Comparison of ENCODE assay signal across 19 cellular contexts in the genomic region with DNA sequence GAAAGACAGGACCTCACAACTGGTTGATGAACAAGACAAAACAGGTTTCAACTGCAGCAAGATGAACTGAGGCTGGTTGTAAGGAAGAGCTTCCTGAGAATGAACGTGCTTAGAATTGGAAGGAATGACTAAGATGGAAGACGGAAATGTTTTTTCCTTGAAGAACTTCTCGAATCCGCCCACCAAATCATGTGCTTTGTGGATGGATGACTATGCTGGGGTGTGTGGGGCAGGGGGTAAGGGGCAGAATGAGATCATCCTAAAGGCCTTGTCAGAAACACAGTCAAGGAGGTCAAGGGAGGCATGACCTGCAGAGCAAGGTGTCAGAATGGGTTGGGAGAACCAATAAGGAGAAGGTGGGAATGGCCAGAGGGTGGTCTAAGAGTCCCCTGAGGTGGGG.
DNase-seq lines count a peak whose midpoint lies in the region; ATAC-seq, FAIRE-seq and TF ChIP-seq lines count a peak whose summit lies in the region.
"Had no signal": no experiment of that assay in that cellular context is flagged by ENCODE, and none has a peak within 500 bp of the region (broad histone marks: within the 10 kb centered on the region; RNA-seq: fewer than 3 reads in every experiment).

No MANE protein-coding gene starts in this region.

- H3K27ac ChIP-seq in astrocyte (ENCODE audit: low read depth, low read length) (peak overlapping the region; percentile 63), gastroesophageal sphincter (peak overlapping the region; percentile 25 to 99 (median 90)), subcutaneous abdominal adipose tissue (ENCODE audit: low read depth, low read length) (peak overlapping the region; percentile 52)

- peaks cover 46% of the 10 kb centered on the region for H3K36me3 Mint-ChIP-seq in activated CD8-positive, alpha-beta T cell treated with anti-CD3 and anti-CD28 coated beads for 36 hours (ENCODE audit: low read depth)
- peaks cover 19% of the 10 kb centered on the region for H3K36me3 Mint-ChIP-seq in activated CD8-positive, alpha-beta T cell treated with anti-CD3 and anti-CD28 coated beads, Interleukin-2, amount 10 ng/mL, durations not matched to agents 7 days and 5 days (ENCODE audit: low read depth)
- H3K36me3 Mint-ChIP-seq in astrocyte (ENCODE audit: low read depth, unreplicated experiment) (peaks cover 45% of the 10 kb centered on the region), glutamatergic neuron (ENCODE audit: unreplicated experiment) (peaks cover 10% of the 10 kb centered on the region)

- CTCF ChIA-PET in activated CD8-positive, alpha-beta T cell treated with anti-CD3 and anti-CD28 coated beads for 36 hours (lab: Charles Lee) = interaction anchor here (4.6 kb wide), 1 partner anchor 17 kb away, joined by 26 read pairs; no protein-coding TSS in a partner anchor
- CTCF ChIA-PET in activated CD8-positive, alpha-beta T cell treated with anti-CD3 and anti-CD28 coated beads, Interleukin-2, amount 10 ng/mL, durations not matched to agents 7 days and 5 days (lab: Charles Lee) = interaction anchor here (1.2 kb wide), 1 partner anchor 16 kb away, joined by 4 read pairs; no protein-coding TSS in a partner anchor

- H3K9ac ChIP-seq in astrocyte (ENCODE audit: low read length) = peak overlapping the region; percentile 10
- no peak overlapping the region for H3K9ac ChIP-seq in subcutaneous abdominal adipose tissue (ENCODE audit: low read length in 5 of 5)

- no peak for ATAC-seq in activated CD8-positive, alpha-beta T cell treated with anti-CD3 and anti-CD28 coated beads for 36 hours
- ATAC-seq in activated CD8-positive, alpha-beta T cell treated with anti-CD3 and anti-CD28 coated beads, Interleukin-2, amount 10 ng/mL, durations not matched to agents 7 days and 5 days = no peak
- ATAC-seq in gastroesophageal sphincter = no peak
- ATAC-seq: effector memory CD8-positive, alpha-beta T cell; T-cell had no signal

- no peak overlapping the region for H3K4me3 Mint-ChIP-seq in activated CD8-positive, alpha-beta T cell treated with anti-CD3 and anti-CD28 coated beads for 36 hours
- H3K4me3 Mint-ChIP-seq in activated CD8-positive, alpha-beta T cell treated with anti-CD3 and anti-CD28 coated beads, Interleukin-2, amount 10 ng/mL, durations not matched to agents 7 days and 5 days = no peak overlapping the region
- H3K4me3 Mint-ChIP-seq in astrocyte (ENCODE audit: unreplicated experiment) = no peak overlapping the region
- H3K4me3 Mint-ChIP-seq in glutamatergic neuron (ENCODE audit: unreplicated experiment) = no peak overlapping the region
- H3K4me3 Mint-ChIP-seq: effector memory CD8-positive, alpha-beta T cell; IgD-negative memory B cell; T-cell had no signal

- TF ChIP-seq CTCF in activated CD8-positive, alpha-beta T cell treated with anti-CD3 and anti-CD28 coated beads for 36 hours (IDR thresholded peaks at IDR 0.05) = no peak
- TF ChIP-seq CTCF in astrocyte (IDR thresholded peaks at IDR 0.05; ENCODE audit: insufficient read depth, low read depth, low read length) = no peak
- no peak for TF ChIP-seq CTCF in gastroesophageal sphincter (IDR thresholded peaks at IDR 0.05)
- TF ChIP-seq CTCF in glutamatergic neuron (IDR thresholded peaks at IDR 0.05; ENCODE audit: partially characterized antibody, unreplicated experiment) = no peak

- WGBS in gastroesophageal sphincter (ENCODE audit: low coverage in 1 of 2), 2 donors = 36 to 52% methylated on average over 3 to 4 of the region's 4 CpGs

- no peak for TF ChIP-seq POLR2A in gastroesophageal sphincter (IDR thresholded peaks at IDR 0.05)

- POLR2A ChIA-PET in activated CD8-positive, alpha-beta T cell treated with anti-CD3 and anti-CD28 coated beads for 36 hours (lab: Charles Lee) = no interaction called here
- POLR2A ChIA-PET in activated CD8-positive, alpha-beta T cell treated with anti-CD3 and anti-CD28 coated beads, Interleukin-2, amount 10 ng/mL, durations not matched to agents 7 days and 5 days (lab: Charles Lee) = no interaction called here

- H3K36me3 ChIP-seq in astrocyte (ENCODE audit: insufficient read depth, low read length) (peaks cover 88% of the 10 kb centered on the region), gastroesophageal sphincter (peaks cover 0 to 96% of the 10 kb centered on the region in 2 donors), subcutaneous abdominal adipose tissue (ENCODE audit: control insufficient read depth in 5 of 5, insufficient read depth in 5 of 5, low read length in 5 of 5) (peaks cover 2 to 80% (median 61%) of the 10 kb centered on the region in 5 donors)

- H3K27ac Mint-ChIP-seq in activated CD8-positive, alpha-beta T cell treated with anti-CD3 and anti-CD28 coated beads for 36 hours = peak overlapping the region; percentile 52
- H3K27ac Mint-ChIP-seq in activated CD8-positive, alpha-beta T cell treated with anti-CD3 and anti-CD28 coated beads, Interleukin-2, amount 10 ng/mL, durations not matched to agents 7 days and 5 days = no peak overlapping the region
- H3K27ac Mint-ChIP-seq in astrocyte (ENCODE audit: unreplicated experiment) (peak overlapping the region; percentile 76), glutamatergic neuron (ENCODE audit: unreplicated experiment) (no peak overlapping the region)
- H3K27ac Mint-ChIP-seq: effector memory CD8-positive, alpha-beta T cell had no signal

- H3K4me3 ChIP-seq in astrocyte (ENCODE audit: insufficient read depth, low read depth, low read length) (no peak overlapping the region), gastroesophageal sphincter (no peak overlapping the region), subcutaneous abdominal adipose tissue (ENCODE audit: low read depth in 1 of 5, low read length in 5 of 5) (no peak overlapping the region)
- H3K4me3 ChIP-seq: heart right ventricle had no signal

- H3K27me3 Mint-ChIP-seq in activated CD8-positive, alpha-beta T cell treated with anti-CD3 and anti-CD28 coated beads for 36 hours = no peaks in the 10 kb centered on the region
- H3K27me3 Mint-ChIP-seq in activated CD8-positive, alpha-beta T cell treated with anti-CD3 and anti-CD28 coated beads, Interleukin-2, amount 10 ng/mL, durations not matched to agents 7 days and 5 days (ENCODE audit: low read depth) = no peaks in the 10 kb centered on the region
- H3K27me3 Mint-ChIP-seq in astrocyte (ENCODE audit: low read depth, unreplicated experiment) (no peaks in the 10 kb centered on the region), glutamatergic neuron (ENCODE audit: unreplicated experiment) (peaks cover 8% of the 10 kb centered on the region)
- H3K27me3 Mint-ChIP-seq: effector memory CD8-positive, alpha-beta T cell; T-cell had no signal

- peaks cover 99% of the 10 kb centered on the region for H4K20me1 ChIP-seq in astrocyte (ENCODE audit: insufficient read depth, low read length)

- H3K9me3 ChIP-seq in astrocyte (ENCODE audit: insufficient read depth, low read depth, low read length) (no peaks in the 10 kb centered on the region), gastroesophageal sphincter (no peaks in the 10 kb centered on the region), subcutaneous abdominal adipose tissue (ENCODE audit: control insufficient read depth in 5 of 5, low read length in 5 of 5) (no peaks in the 10 kb centered on the region)
- H3K9me3 ChIP-seq: heart right ventricle had no signal

- peak overlapping the region; percentile 21 for H3K4me2 ChIP-seq in astrocyte (ENCODE audit: low read length)

- TF ChIP-seq EP300 in gastroesophageal sphincter (IDR thresholded peaks at IDR 0.05) = no peak

- no peak for DNase-seq in activated CD8-positive, alpha-beta T cell treated with anti-CD3 and anti-CD28 coated beads for 36 hours
- no peak for DNase-seq in activated CD8-positive, alpha-beta T cell treated with anti-CD3 and anti-CD28 coated beads, Interleukin-2, amount 10 ng/mL, durations not matched to agents 7 days and 5 days
- peak; percentile 60 for DNase-seq in astrocyte (ENCODE audit: low read depth)
- DNase-seq in T1000 (lab: John Stamatoyannopoulos, UW) = no peak
- DNase-seq in glutamatergic neuron = no peak
- DNase-seq in SIG-M5 treated with dmso at 0.1 percent for 504 hours (lab: John Stamatoyannopoulos, UW; ENCODE audit: unreplicated experiment) = no peak
- DNase-seq: 8988T; effector memory CD8-positive, alpha-beta T cell; GF-D8; kidney glomerular epithelial cell; NCI-H1092 treated with DMSO at 0.1 percent for 48 hours; NCI-H446; stimulated activated CD4-positive, alpha-beta T cell treated with anti-CD3 and anti-CD28 coated beads, Interleukin-2, amount 100 ng/mL, for 48 hours; T-cell had no signal

- no peaks in the 10 kb centered on the region for H3K27me3 ChIP-seq in astrocyte (ENCODE audit: insufficient read depth, low read length)
- no peaks in the 10 kb centered on the region for H3K27me3 ChIP-seq in gastroesophageal sphincter
- H3K27me3 ChIP-seq in subcutaneous abdominal adipose tissue (ENCODE audit: control insufficient read depth in 5 of 5, insufficient read depth in 4 of 5, low read length in 5 of 5) = no peaks in the 10 kb centered on the region
- H3K27me3 ChIP-seq: heart right ventricle had no signal

- peaks cover 94% of the 10 kb centered on the region for H3K79me2 ChIP-seq in astrocyte (ENCODE audit: insufficient read depth, low read length)

- H3K4me1 ChIP-seq in astrocyte (ENCODE audit: insufficient read depth, low read length) (peaks cover 45% of the 10 kb centered on the region), gastroesophageal sphincter (peaks cover 0 to 90% (median 2%) of the 10 kb centered on the region in 3 donors), subcutaneous abdominal adipose tissue (ENCODE audit: control insufficient read depth in 5 of 5, insufficient read depth in 5 of 5, low read length in 5 of 5) (peaks cover 0 to 18% (median 13%) of the 10 kb centered on the region in 5 donors)

- intact Hi-C loops in activated CD8-positive, alpha-beta T cell treated with anti-CD3 and anti-CD28 coated beads for 36 hours (cut with micrococcal nuclease) = no loop called here

- H3K4me1 Mint-ChIP-seq in activated CD8-positive, alpha-beta T cell treated with anti-CD3 and anti-CD28 coated beads for 36 hours (ENCODE audit: low read depth) = peaks cover 36% of the 10 kb centered on the region
- peaks cover 22% of the 10 kb centered on the region for H3K4me1 Mint-ChIP-seq in activated CD8-positive, alpha-beta T cell treated with anti-CD3 and anti-CD28 coated beads, Interleukin-2, amount 10 ng/mL, durations not matched to agents 7 days and 5 days (ENCODE audit: low read depth)
- H3K4me1 Mint-ChIP-seq in astrocyte (ENCODE audit: low read depth, unreplicated experiment) = peaks cover 71% of the 10 kb centered on the region
- peaks cover 13% of the 10 kb centered on the region for H3K4me1 Mint-ChIP-seq in glutamatergic neuron (ENCODE audit: low read depth, unreplicated experiment)
- H3K4me1 Mint-ChIP-seq: IgD-negative memory B cell had no signal

- no peak overlapping the region for H2AFZ ChIP-seq in astrocyte (ENCODE audit: low read depth, low read length)

- H3K9me3 Mint-ChIP-seq in activated CD8-positive, alpha-beta T cell treated with anti-CD3 and anti-CD28 coated beads for 36 hours = no peaks in the 10 kb centered on the region
- no peaks in the 10 kb centered on the region for H3K9me3 Mint-ChIP-seq in activated CD8-positive, alpha-beta T cell treated with anti-CD3 and anti-CD28 coated beads, Interleukin-2, amount 10 ng/mL, durations not matched to agents 7 days and 5 days (ENCODE audit: insufficient read depth)
- H3K9me3 Mint-ChIP-seq in astrocyte (ENCODE audit: unreplicated experiment) (no peaks in the 10 kb centered on the region), glutamatergic neuron (ENCODE audit: unreplicated experiment) (peaks cover 2% of the 10 kb centered on the region)
- H3K9me3 Mint-ChIP-seq: IgD-negative memory B cell, T-cell had no signal

- FAIRE-seq in astrocyte (lab: Jason Lieb, UNC) = peak; percentile 23
- FAIRE-seq: GM18507 had no signal

Comparison
In these comparisons a context has a peak if more than half of its experiments do, and no peak if none do; other contexts are left out.
1. H3K27ac Mint-ChIP-seq: peak in activated CD8-positive, alpha-beta T cell treated with anti-CD3 and anti-CD28 coated beads for 36 hours (single experiment) and astrocyte (single experiment); none in activated CD8-positive, alpha-beta T cell treated with anti-CD3 and anti-CD28 coated beads, Interleukin-2, amount 10 ng/mL, durations not matched to agents 7 days and 5 days (single experiment) and glutamatergic neuron (single experiment).
2. Peak in every context shown above with its lines, with median percentiles within 50 percentile points of each other: H3K27ac ChIP-seq.